1 cellular context compared by ENCODE assay signal in genomic region chr3:139982404-139982803, GRCh38.
TF ChIP-seq lines count a peak whose summit lies in the region.

No MANE protein-coding gene starts in this region.

TF ChIP-seq in H1, 55 proteins besides CTCF, POLR2A, EP300 and RAD21 (continued from another document):
- TF ChIP-seq TAF1 (IDR thresholded peaks at IDR 0.05; ENCODE audit: low read depth, low read length), result no peak
- TF ChIP-seq SUZ12 (IDR thresholded peaks at IDR 0.05; ENCODE audit: low read length), result no peak
- no peak for TF ChIP-seq CHD2 (IDR thresholded peaks at IDR 0.05; ENCODE audit: low read length)
- TF ChIP-seq TEAD4 (IDR thresholded peaks at IDR 0.05; ENCODE audit: low read depth, low read length), result no peak
